25 cellular contexts compared by ENCODE assay signal in genomic region chr1:1198423-1199140, GRCh38. TPM values are rescaled to one million over a fixed set of nuclear protein-coding genes. Genes with fewer than 3 reads are reported as not detected.
DNase-seq lines count a peak whose midpoint lies in the region; ATAC-seq and TF ChIP-seq lines count a peak whose summit lies in the region.
"Had no signal": no experiment of that assay in that cellular context is flagged by ENCODE, and none has a peak within 500 bp of the region (broad histone marks: within the 10 kb centered on the region; RNA-seq: fewer than 3 reads in every experiment).

No MANE protein-coding gene starts in this region.

- TF ChIP-seq CTCF in GM23338 (conservative IDR thresholded peaks at IDR 0.05; ENCODE audit: low read depth in 2 of 2) (no peak), endodermal cell (conservative IDR thresholded peaks at IDR 0.05) (no peak)

- H2AFZ ChIP-seq in GM23338, result no peak overlapping the region
- H2AFZ ChIP-seq: hepatocyte had no signal

- H3K27ac ChIP-seq in GM23338 (ENCODE audit: low read depth) (no peak overlapping the region), endodermal cell (ENCODE audit: low read depth, low read length) (no peak overlapping the region)
- H3K27ac ChIP-seq: dorsolateral prefrontal cortex, hepatocyte, pancreas, thyroid gland, WERI-Rb-1 had no signal

- no peaks in the 10 kb centered on the region for H3K9me2 ChIP-seq in GM23338 (ENCODE audit: insufficient read depth)

- H3K27ac Mint-ChIP-seq in activated CD8-positive, alpha-beta memory T cell treated with anti-CD3 and anti-CD28 coated beads, Interleukin-2, amount 10 ng/mL, durations not matched to agents 7 days and 5 days, result no peak overlapping the region
- H3K27ac Mint-ChIP-seq in GM23338, result no peak overlapping the region
- no peak overlapping the region for H3K27ac Mint-ChIP-seq in endodermal cell
- peak overlapping the region in 1 of 2 donors; percentile 70 for H3K27ac Mint-ChIP-seq in natural killer cell treated with Interleukin-12 subunit alpha and Interleukin-12 subunit beta and Interleukin-15 and Interleukin-18, amount 100 ng/mL, for 72 hours
- no peak overlapping the region for H3K27ac Mint-ChIP-seq in stimulated activated naive CD8-positive, alpha-beta T cell treated with anti-CD3 and anti-CD28 coated beads, Interleukin-15, amount 100 ng/mL, for 72 hours
- H3K27ac Mint-ChIP-seq: T-helper 1 cell treated with Interleukin-12 subunit alpha and Interleukin-12 subunit beta and Interleukin-4 antibody, amounts not matched to agents 30 μg/mL and 1 μg/mL, for 36 hours had no signal

- no peak overlapping the region for H3K9ac ChIP-seq in endodermal cell (ENCODE audit: extremely low read depth, low read length, poor library complexity, severe bottlenecking)

- H3K36me3 Mint-ChIP-seq in activated CD8-positive, alpha-beta memory T cell treated with anti-CD3 and anti-CD28 coated beads, Interleukin-2, amount 10 ng/mL, durations not matched to agents 7 days and 5 days, result peaks cover 3% of the 10 kb centered on the region
- H3K36me3 Mint-ChIP-seq in GM23338 (ENCODE audit: low read depth), result no peaks in the 10 kb centered on the region
- H3K36me3 Mint-ChIP-seq in endodermal cell (ENCODE audit: low read depth), result no peaks in the 10 kb centered on the region
- peaks cover 13% of the 10 kb centered on the region for H3K36me3 Mint-ChIP-seq in natural killer cell treated with Interleukin-12 subunit alpha and Interleukin-12 subunit beta and Interleukin-15 and Interleukin-18, amount 100 ng/mL, for 72 hours

- H3K79me2 ChIP-seq in GM23338 (replicated peaks; ENCODE audit: insufficient read depth), result no peaks in the 10 kb centered on the region
- H3K79me2 ChIP-seq: hepatocyte had no signal

- DNase-seq in activated CD8-positive, alpha-beta memory T cell treated with anti-CD3 and anti-CD28 coated beads, Interleukin-2, amount 50 U/mL, for 48 hours, result peak; percentile 55
- DNase-seq in activated CD8-positive, alpha-beta memory T cell treated with anti-CD3 and anti-CD28 coated beads, Interleukin-2, amount 10 ng/mL, durations not matched to agents 7 days and 5 days, result no peak
- peak; percentile 4 for DNase-seq in GM23338 (ENCODE audit: low spot score)
- peak; percentile 47 for DNase-seq in endodermal cell
- DNase-seq in natural killer cell treated with Interleukin-12 subunit alpha and Interleukin-12 subunit beta and Interleukin-15 and Interleukin-18, amount 100 ng/mL, for 72 hours (ENCODE audit: low spot score), result peak; percentile 57
- no peak for DNase-seq in stimulated activated naive CD8-positive, alpha-beta T cell treated with anti-CD3 and anti-CD28 coated beads, Interleukin-15, amount 100 ng/mL, for 72 hours
- DNase-seq: central memory CD4-positive, alpha-beta T cell; foreskin fibroblast; GF-D8; KBM-7; NCI-H1694 treated with DMSO at 0.1 percent for 48 hours; PC-3; stimulated activated naive CD4-positive, alpha-beta T cell treated with Interleukin-2 at 50 U/mL for 16 hours; thyroid gland; WERI-Rb-1 had no signal

- CTCF ChIA-PET in activated CD8-positive, alpha-beta memory T cell treated with anti-CD3 and anti-CD28 coated beads, Interleukin-2, amount 10 ng/mL, durations not matched to agents 7 days and 5 days (lab: Charles Lee), result interaction anchor here (1.0 kb wide), 1 partner anchor 76 kb away, joined by 3 read pairs; no protein-coding TSS in a partner anchor

- H3K4me3 Mint-ChIP-seq in activated CD8-positive, alpha-beta memory T cell treated with anti-CD3 and anti-CD28 coated beads, Interleukin-2, amount 10 ng/mL, durations not matched to agents 7 days and 5 days, result no peak overlapping the region
- H3K4me3 Mint-ChIP-seq in GM23338, result no peak overlapping the region
- H3K4me3 Mint-ChIP-seq in endodermal cell, result no peak overlapping the region
- no peak overlapping the region for H3K4me3 Mint-ChIP-seq in natural killer cell treated with Interleukin-12 subunit alpha and Interleukin-12 subunit beta and Interleukin-15 and Interleukin-18, amount 100 ng/mL, for 72 hours
- H3K4me3 Mint-ChIP-seq in stimulated activated naive CD8-positive, alpha-beta T cell treated with anti-CD3 and anti-CD28 coated beads, Interleukin-15, amount 100 ng/mL, for 72 hours, result no peak overlapping the region
- H3K4me3 Mint-ChIP-seq: T-helper 1 cell treated with Interleukin-12 subunit alpha and Interleukin-12 subunit beta and Interleukin-4 antibody, amounts not matched to agents 30 μg/mL and 1 μg/mL, for 36 hours had no signal

- peaks cover 8% of the 10 kb centered on the region for H3K9me3 ChIP-seq in endodermal cell (ENCODE audit: control insufficient read depth, low read length)
- H3K9me3 ChIP-seq: pancreas, thyroid gland had no signal

- ATAC-seq in activated CD8-positive, alpha-beta memory T cell treated with anti-CD3 and anti-CD28 coated beads, Interleukin-2, amount 10 ng/mL, durations not matched to agents 7 days and 5 days, result no peak
- no peak for ATAC-seq in GM23338
- ATAC-seq in natural killer cell treated with Interleukin-12 subunit alpha and Interleukin-12 subunit beta and Interleukin-15 and Interleukin-18, amount 100 ng/mL, for 72 hours, result no peak
- no peak for ATAC-seq in GM18517 (IDR thresholded peaks at IDR 0.05; ENCODE audit: unreplicated experiment)
- no peak for ATAC-seq in HG02884 (IDR thresholded peaks at IDR 0.05; ENCODE audit: unreplicated experiment)
- no peak for ATAC-seq in stimulated activated naive CD8-positive, alpha-beta T cell treated with anti-CD3 and anti-CD28 coated beads, Interleukin-15, amount 100 ng/mL, for 72 hours
- ATAC-seq: activated T-helper 17 cell treated with anti-CD3 and anti-CD28 coated beads, Interleukin-2, amount 50 U/mL, for 72 hours; pancreas; PC-3 had no signal

- no peak overlapping the region for H3K4me2 ChIP-seq in GM23338
- H3K4me2 ChIP-seq: hepatocyte had no signal

- WGBS in endodermal cell (ENCODE audit: insufficient coverage in 1 of 2, insufficient read length in 1 of 2), 2 experiments, result 72 to 90% methylated on average over 6 to 23 of the region's 23 CpGs

- H3K4me3 ChIP-seq in GM23338 (no peak overlapping the region), endodermal cell (ENCODE audit: low read length) (no peak overlapping the region)
- H3K4me3 ChIP-seq: dorsolateral prefrontal cortex, hepatocyte, lung, pancreas, thyroid gland had no signal

- no peaks in the 10 kb centered on the region for H3K4me1 ChIP-seq in GM23338 (ENCODE audit: insufficient read depth)
- H3K4me1 ChIP-seq in endodermal cell (ENCODE audit: control insufficient read depth, insufficient read depth, low read length), result no peaks in the 10 kb centered on the region
- H3K4me1 ChIP-seq: pancreas had no signal

- H3K9me3 Mint-ChIP-seq in activated CD8-positive, alpha-beta memory T cell treated with anti-CD3 and anti-CD28 coated beads, Interleukin-2, amount 10 ng/mL, durations not matched to agents 7 days and 5 days (ENCODE audit: low read depth), result peaks cover 6% of the 10 kb centered on the region
- H3K9me3 Mint-ChIP-seq in GM23338, result peaks cover 17% of the 10 kb centered on the region
- peaks cover 13% of the 10 kb centered on the region for H3K9me3 Mint-ChIP-seq in endodermal cell
- peaks cover 7% of the 10 kb centered on the region for H3K9me3 Mint-ChIP-seq in natural killer cell treated with Interleukin-12 subunit alpha and Interleukin-12 subunit beta and Interleukin-15 and Interleukin-18, amount 100 ng/mL, for 72 hours
- H3K9me3 Mint-ChIP-seq in stimulated activated naive CD8-positive, alpha-beta T cell treated with anti-CD3 and anti-CD28 coated beads, Interleukin-15, amount 100 ng/mL, for 72 hours, result peaks cover 11 to 15% of the 10 kb centered on the region in 2 donors
- H3K9me3 Mint-ChIP-seq: activated T-helper 17 cell treated with anti-CD3 and anti-CD28 coated beads, Interleukin-2, amount 50 U/mL, for 72 hours had no signal

- H3K27me3 Mint-ChIP-seq in activated CD8-positive, alpha-beta memory T cell treated with anti-CD3 and anti-CD28 coated beads, Interleukin-2, amount 10 ng/mL, durations not matched to agents 7 days and 5 days, result peaks cover 7% of the 10 kb centered on the region
- H3K27me3 Mint-ChIP-seq in GM23338 (ENCODE audit: insufficient read depth, low read depth, poor library complexity) (peaks cover 3% of the 10 kb centered on the region), endodermal cell (ENCODE audit: insufficient read depth) (peaks cover 14% of the 10 kb centered on the region)
- no peaks in the 10 kb centered on the region for H3K27me3 Mint-ChIP-seq in natural killer cell treated with Interleukin-12 subunit alpha and Interleukin-12 subunit beta and Interleukin-15 and Interleukin-18, amount 100 ng/mL, for 72 hours
- no peaks in the 10 kb centered on the region for H3K27me3 Mint-ChIP-seq in stimulated activated naive CD8-positive, alpha-beta T cell treated with anti-CD3 and anti-CD28 coated beads, Interleukin-15, amount 100 ng/mL, for 72 hours
- H3K27me3 Mint-ChIP-seq: activated T-helper 17 cell treated with anti-CD3 and anti-CD28 coated beads, Interleukin-2, amount 50 U/mL, for 72 hours had no signal

- peaks cover 8% of the 10 kb centered on the region for H3K4me1 Mint-ChIP-seq in activated CD8-positive, alpha-beta memory T cell treated with anti-CD3 and anti-CD28 coated beads, Interleukin-2, amount 10 ng/mL, durations not matched to agents 7 days and 5 days
- H3K4me1 Mint-ChIP-seq in GM23338 (no peaks in the 10 kb centered on the region; the same call in 2 of the 3 replicates), endodermal cell (no peaks in the 10 kb centered on the region)
- H3K4me1 Mint-ChIP-seq in natural killer cell treated with Interleukin-12 subunit alpha and Interleukin-12 subunit beta and Interleukin-15 and Interleukin-18, amount 100 ng/mL, for 72 hours (ENCODE audit: low read depth in 2 of 2), result peaks cover 25 to 28% of the 10 kb centered on the region in 2 donors
- peaks cover 18% of the 10 kb centered on the region for H3K4me1 Mint-ChIP-seq in stimulated activated naive CD8-positive, alpha-beta T cell treated with anti-CD3 and anti-CD28 coated beads, Interleukin-15, amount 100 ng/mL, for 72 hours

- H3K27me3 ChIP-seq in GM23338 (ENCODE audit: insufficient read depth) (no peaks in the 10 kb centered on the region), endodermal cell (ENCODE audit: control insufficient read depth, insufficient read depth, low read length, poor library complexity, severe bottlenecking) (peaks cover 8% of the 10 kb centered on the region)
- H3K27me3 ChIP-seq: hepatocyte, pancreas, thyroid gland had no signal

- H3K36me3 ChIP-seq in GM23338 (ENCODE audit: insufficient read depth) (no peaks in the 10 kb centered on the region), endodermal cell (ENCODE audit: control insufficient read depth, insufficient read depth, low read length) (no peaks in the 10 kb centered on the region)
- H3K36me3 ChIP-seq: pancreas, thyroid gland, WERI-Rb-1 had no signal

- H4K20me1 ChIP-seq in GM23338 (replicated peaks; ENCODE audit: insufficient read depth), result no peaks in the 10 kb centered on the region

- no peaks in the 10 kb centered on the region for H3F3A ChIP-seq in GM23338 (replicated peaks; ENCODE audit: low read depth)

RNA-seq across cellular contexts. Expression of gene TNFRSF18, which starts 7.8 kb away (rescaled TPM):
- 100 to 1,000 TPM in 1 of 2 experiments, 10 to 100 TPM in 1; 28.1 to 156 TPM for total RNA-seq in activated CD8-positive, alpha-beta memory T cell treated with anti-CD3 and anti-CD28 coated beads, Interleukin-2, amount 10 ng/mL, durations not matched to agents 7 days and 5 days
- total RNA-seq in GM23338 (2014; rRNA removed; shearing (Covaris generic)), result 0.58 and 1.5 TPM in 2 replicates
- polyA plus RNA-seq in GM23338 (2016; fragmentation: Nextera tagmentation; extraction: Ambion mirVana), result 0.56 and 1.1 TPM in 2 replicates
- 1 to 10 TPM in 1 of 2 donors, under 1 TPM in 1; 0.95 to 1.7 TPM for total RNA-seq in endodermal cell
- not detected for polyA plus RNA-seq in endodermal cell (2013, experiment 1 of 2)
- 0.25 TPM for polyA plus RNA-seq in endodermal cell (2013, experiment 2 of 2)
- 100 to 1,000 TPM; 295 to 591 TPM for total RNA-seq in natural killer cell treated with Interleukin-12 subunit alpha and Interleukin-12 subunit beta and Interleukin-15 and Interleukin-18, amount 100 ng/mL, for 72 hours
- total RNA-seq: hepatocyte had no signal

RNA-seq across cellular contexts. Expression of gene TNFRSF4, which starts 15.4 kb away (rescaled TPM):
- total RNA-seq in activated CD8-positive, alpha-beta memory T cell treated with anti-CD3 and anti-CD28 coated beads, Interleukin-2, amount 10 ng/mL, durations not matched to agents 7 days and 5 days, result 10 to 100 TPM in 1 of 2 experiments, 1 to 10 TPM in 1; 8.1 to 72.4 TPM
- not detected in 2 replicates for total RNA-seq in GM23338 (2014; rRNA removed; shearing (Covaris generic))
- not detected in 2 replicates for polyA plus RNA-seq in GM23338 (2016; fragmentation: Nextera tagmentation; extraction: Ambion mirVana)
- total RNA-seq in endodermal cell, result under 1 TPM in 1 of 2 donors, not detected in 1; 0.20 TPM
- polyA plus RNA-seq in endodermal cell (2013, experiment 1 of 2), result not detected
- polyA plus RNA-seq in endodermal cell (2013, experiment 2 of 2), result not detected
- 100 to 1,000 TPM in 1 of 2 donors, 10 to 100 TPM in 1; 56.8 to 305 TPM for total RNA-seq in natural killer cell treated with Interleukin-12 subunit alpha and Interleukin-12 subunit beta and Interleukin-15 and Interleukin-18, amount 100 ng/mL, for 72 hours
- total RNA-seq: hepatocyte had no signal
- polyA plus RNA-seq: hepatocyte had no signal

RNA-seq across cellular contexts. Expression of gene TTLL10, which starts 24.9 kb away (rescaled TPM):
- not detected for total RNA-seq in activated CD8-positive, alpha-beta memory T cell treated with anti-CD3 and anti-CD28 coated beads, Interleukin-2, amount 10 ng/mL, durations not matched to agents 7 days and 5 days
- 0.45 TPM in 1 of 2 replicates, not detected in the other for total RNA-seq in GM23338 (2014; rRNA removed; shearing (Covaris generic))
- polyA plus RNA-seq in GM23338 (2016; fragmentation: Nextera tagmentation; extraction: Ambion mirVana), result not detected in 2 replicates
- 1 to 10 TPM in 1 of 2 donors, under 1 TPM in 1; 0.93 to 1.2 TPM for total RNA-seq in endodermal cell
- polyA plus RNA-seq in endodermal cell (2013, experiment 1 of 2), result 1.1 TPM
- polyA plus RNA-seq in endodermal cell (2013, experiment 2 of 2), result 0.21 TPM
- total RNA-seq in natural killer cell treated with Interleukin-12 subunit alpha and Interleukin-12 subunit beta and Interleukin-15 and Interleukin-18, amount 100 ng/mL, for 72 hours, result under 1 TPM in 1 of 2 donors, not detected in 1; 0.31 TPM
- total RNA-seq: activated CD8-positive, alpha-beta memory T cell treated with anti-CD3 and anti-CD28 coated beads for 36 hours; epithelial cell of proximal tubule; hepatocyte had no signal

RNA-seq across cellular contexts. Expression of gene SDF4, which starts 33.2 kb away (rescaled TPM):
- total RNA-seq in activated CD8-positive, alpha-beta memory T cell treated with anti-CD3 and anti-CD28 coated beads, Interleukin-2, amount 10 ng/mL, durations not matched to agents 7 days and 5 days, result 100 to 1,000 TPM; 109 to 144 TPM
- 51.6 and 62.6 TPM in 2 replicates for total RNA-seq in GM23338 (2014; rRNA removed; shearing (Covaris generic))
- 45.0 and 49.2 TPM in 2 replicates for polyA plus RNA-seq in GM23338 (2016; fragmentation: Nextera tagmentation; extraction: Ambion mirVana)
- total RNA-seq in endodermal cell, result 10 to 100 TPM; 85.9 to 95.6 TPM
- polyA plus RNA-seq in endodermal cell (2013, experiment 1 of 2), result 77.8 TPM
- 71.1 TPM for polyA plus RNA-seq in endodermal cell (2013, experiment 2 of 2)
- total RNA-seq in natural killer cell treated with Interleukin-12 subunit alpha and Interleukin-12 subunit beta and Interleukin-15 and Interleukin-18, amount 100 ng/mL, for 72 hours, result 100 to 1,000 TPM; 243 to 251 TPM

RNA-seq across cellular contexts. Expression of gene B3GALT6, which starts 33.5 kb away (rescaled TPM):
- 10 to 100 TPM; 17.6 to 25.5 TPM for total RNA-seq in activated CD8-positive, alpha-beta memory T cell treated with anti-CD3 and anti-CD28 coated beads, Interleukin-2, amount 10 ng/mL, durations not matched to agents 7 days and 5 days
- 26.5 and 33.5 TPM in 2 replicates for total RNA-seq in GM23338 (2014; rRNA removed; shearing (Covaris generic))
- 5.5 and 9.3 TPM in 2 replicates for polyA plus RNA-seq in GM23338 (2016; fragmentation: Nextera tagmentation; extraction: Ambion mirVana)
- total RNA-seq in endodermal cell, result 10 to 100 TPM; 24.8 to 31.5 TPM
- polyA plus RNA-seq in endodermal cell (2013, experiment 1 of 2), result 27.8 TPM
- 24.0 TPM for polyA plus RNA-seq in endodermal cell (2013, experiment 2 of 2)
- 10 to 100 TPM; 23.8 to 28.1 TPM for total RNA-seq in natural killer cell treated with Interleukin-12 subunit alpha and Interleukin-12 subunit beta and Interleukin-15 and Interleukin-18, amount 100 ng/mL, for 72 hours

Comparison
In these comparisons a context has a peak if more than half of its experiments do, and no peak if none do; other contexts are left out.
1. DNase-seq: peak in activated CD8-positive, alpha-beta memory T cell treated with anti-CD3 and anti-CD28 coated beads, Interleukin-2, amount 50 U/mL, for 48 hours (single experiment), GM23338 (single experiment), endodermal cell (single experiment) and natural killer cell treated with Interleukin-12 subunit alpha and Interleukin-12 subunit beta and Interleukin-15 and Interleukin-18, amount 100 ng/mL, for 72 hours (single experiment); none in activated CD8-positive, alpha-beta memory T cell treated with anti-CD3 and anti-CD28 coated beads, Interleukin-2, amount 10 ng/mL, durations not matched to agents 7 days and 5 days (single experiment) and stimulated activated naive CD8-positive, alpha-beta T cell treated with anti-CD3 and anti-CD28 coated beads, Interleukin-15, amount 100 ng/mL, for 72 hours (0 of 2).
2. RNA of gene TNFRSF18, which starts 7.8 kb away (total RNA-seq): 295 to 591 TPM in natural killer cell treated with Interleukin-12 subunit alpha and Interleukin-12 subunit beta and Interleukin-15 and Interleukin-18, amount 100 ng/mL, for 72 hours and 28.1 to 156 TPM in activated CD8-positive, alpha-beta memory T cell treated with anti-CD3 and anti-CD28 coated beads, Interleukin-2, amount 10 ng/mL, durations not matched to agents 7 days and 5 days; 0.95 to 1.7 TPM in endodermal cell and 0.58 to 1.5 TPM in GM23338; every median in the first group is over 10 times any median in the second.